Comparison of ENCODE assay signal across 1 cellular context in the genomic region with DNA sequence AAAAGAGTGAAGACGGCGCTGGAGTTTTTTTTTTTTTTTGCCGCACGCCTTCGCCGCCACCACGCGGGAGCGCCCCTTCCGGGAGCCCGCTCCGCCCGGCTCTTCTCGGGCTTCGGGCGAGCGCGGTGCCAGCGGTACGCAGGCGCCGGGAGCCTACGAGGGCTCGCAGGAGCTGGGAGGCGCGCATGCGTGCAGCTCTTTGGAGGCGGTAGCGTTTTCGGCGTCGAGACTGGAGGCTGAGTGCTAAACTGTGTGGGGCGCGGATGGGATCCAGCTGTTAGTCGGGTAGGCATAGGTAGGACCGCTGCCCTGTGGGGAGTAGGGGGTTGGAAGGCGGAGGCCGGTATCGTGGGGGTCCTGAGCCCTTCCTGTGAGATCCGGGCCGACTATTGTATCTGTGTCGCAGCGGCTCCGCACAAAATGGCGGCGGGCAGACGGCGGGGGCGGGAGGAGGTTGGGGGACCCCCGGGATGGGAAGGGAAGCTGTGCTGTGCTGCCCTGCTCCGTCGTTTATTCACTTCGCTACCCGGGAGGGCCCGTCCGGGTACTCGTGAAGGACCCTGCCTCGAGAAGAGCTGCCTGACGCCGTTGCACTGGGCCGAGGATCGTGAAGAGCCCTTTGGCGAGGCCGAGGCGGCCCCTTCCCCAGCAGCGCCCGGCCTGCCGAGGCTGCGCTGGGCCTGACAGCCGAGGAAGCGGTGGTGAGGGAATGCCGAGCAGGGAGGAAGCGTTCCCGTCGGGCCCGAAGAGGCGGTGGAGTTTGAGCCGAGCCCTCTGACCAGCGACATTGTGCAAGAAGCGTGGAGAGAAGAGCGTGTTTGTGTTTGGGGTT.
TF ChIP-seq lines count a peak whose summit lies in the region.

ZNF638 (plus strand) TSS at position 202 of the 832 bp plus-strand sequence. CDS start 17,173 bp downstream, outside the sequence.

TF ChIP-seq in HepG2, 621 proteins besides CTCF, POLR2A, EP300 and RAD21 (continued from another document and continues in another):
- TF ChIP-seq, protein P1, sequence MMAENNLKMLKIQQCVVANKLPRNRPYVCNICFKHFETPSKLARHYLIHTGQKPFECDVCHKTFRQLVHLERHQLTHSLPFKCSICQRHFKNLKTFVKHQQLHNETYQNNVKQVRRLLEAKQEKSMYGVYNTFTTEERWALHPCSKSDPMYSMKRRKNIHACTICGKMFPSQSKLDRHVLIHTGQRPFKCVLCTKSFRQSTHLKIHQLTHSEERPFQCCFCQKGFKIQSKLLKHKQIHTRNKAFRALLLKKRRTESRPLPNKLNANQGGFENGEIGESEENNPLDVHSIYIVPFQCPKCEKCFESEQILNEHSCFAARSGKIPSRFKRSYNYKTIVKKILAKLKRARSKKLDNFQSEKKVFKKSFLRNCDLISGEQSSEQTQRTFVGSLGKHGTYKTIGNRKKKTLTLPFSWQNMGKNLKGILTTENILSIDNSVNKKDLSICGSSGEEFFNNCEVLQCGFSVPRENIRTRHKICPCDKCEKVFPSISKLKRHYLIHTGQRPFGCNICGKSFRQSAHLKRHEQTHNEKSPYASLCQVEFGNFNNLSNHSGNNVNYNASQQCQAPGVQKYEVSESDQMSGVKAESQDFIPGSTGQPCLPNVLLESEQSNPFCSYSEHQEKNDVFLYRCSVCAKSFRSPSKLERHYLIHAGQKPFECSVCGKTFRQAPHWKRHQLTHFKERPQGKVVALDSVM (CRISPR knock-in tag; IDR thresholded peaks at IDR 0.05) = peak; percentile 73
- TF ChIP-seq ZNF577 (CRISPR knock-in tag; IDR thresholded peaks at IDR 0.05; ENCODE audit: borderline replicate concordance, low read depth) (0 out of 2 replicates have a peak, but pooled peaks have one; percentile 31), WIZ (CRISPR knock-in tag; IDR thresholded peaks at IDR 0.05) (no peak; the same call in 1 of the 2 replicates), HIVEP1 (CRISPR knock-in tag; IDR thresholded peaks at IDR 0.05) (peak; percentile 77; the same call in 1 of the 2 replicates), KDM1A (CRISPR knock-in tag; IDR thresholded peaks at IDR 0.05) (no peak), PPARG (CRISPR knock-in tag; conservative IDR thresholded peaks at IDR 0.05) (no peak), ZNF484 (CRISPR knock-in tag; IDR thresholded peaks at IDR 0.05; ENCODE audit: borderline replicate concordance, low read depth) (peak; percentile 74; the same call in 1 of the 2 replicates), NFATC3 (CRISPR knock-in tag; IDR thresholded peaks at IDR 0.05) (0 out of 2 replicates have a peak, but pooled peaks have one; percentile 41), ZNF550 (CRISPR knock-in tag; IDR thresholded peaks at IDR 0.05; ENCODE audit: borderline replicate concordance) (0 out of 2 replicates have a peak, but pooled peaks have one; percentile 72), PBX2 (CRISPR knock-in tag; IDR thresholded peaks at IDR 0.05) (no peak), ZNF609 (CRISPR knock-in tag; IDR thresholded peaks at IDR 0.05; ENCODE audit: borderline replicate concordance) (no peak), RFXANK (CRISPR knock-in tag; IDR thresholded peaks at IDR 0.05) (peak; percentile 30; the same call in 1 of the 2 replicates), SMYD3 (CRISPR knock-in tag; IDR thresholded peaks at IDR 0.05) (0 out of 2 replicates have a peak, but pooled peaks have one; percentile 88), ZNF121 (CRISPR knock-in tag; IDR thresholded peaks at IDR 0.05) (peak; percentile 80), ZNF564 (CRISPR knock-in tag; IDR thresholded peaks at IDR 0.05) (peak; percentile 88), ZNF281 (CRISPR knock-in tag; IDR thresholded peaks at IDR 0.05; ENCODE audit: borderline replicate concordance) (no peak), SNAPC4 (CRISPR knock-in tag; IDR thresholded peaks at IDR 0.05) (no peak; the same call in 1 of the 2 replicates), ZNF746 (CRISPR knock-in tag; IDR thresholded peaks at IDR 0.05) (0 out of 2 replicates have a peak, but pooled peaks have one; percentile 23), ATF1 (CRISPR knock-in tag; IDR thresholded peaks at IDR 0.05) (no peak), SRF (IDR thresholded peaks at IDR 0.05; ENCODE audit: low read depth, low read length) (no peak), ZMYM3 (CRISPR knock-in tag; IDR thresholded peaks at IDR 0.05) (peak; percentile 86; the same call in 1 of the 2 replicates), ZNF790 (CRISPR knock-in tag; IDR thresholded peaks at IDR 0.05; ENCODE audit: borderline replicate concordance) (peak; percentile 93; the same call in 1 of the 2 replicates), ZNF33A (CRISPR knock-in tag; IDR thresholded peaks at IDR 0.05; ENCODE audit: borderline replicate concordance) (no peak)
- TF ChIP-seq, protein P2, sequence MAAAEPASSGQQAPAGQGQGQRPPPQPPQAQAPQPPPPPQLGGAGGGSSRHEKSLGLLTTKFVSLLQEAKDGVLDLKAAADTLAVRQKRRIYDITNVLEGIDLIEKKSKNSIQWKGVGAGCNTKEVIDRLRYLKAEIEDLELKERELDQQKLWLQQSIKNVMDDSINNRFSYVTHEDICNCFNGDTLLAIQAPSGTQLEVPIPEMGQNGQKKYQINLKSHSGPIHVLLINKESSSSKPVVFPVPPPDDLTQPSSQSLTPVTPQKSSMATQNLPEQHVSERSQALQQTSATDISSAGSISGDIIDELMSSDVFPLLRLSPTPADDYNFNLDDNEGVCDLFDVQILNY (CRISPR knock-in tag; conservative IDR thresholded peaks at IDR 0.05) = peak; percentile 47; the same call in 1 of the 2 replicates
- TF ChIP-seq, protein P3, sequence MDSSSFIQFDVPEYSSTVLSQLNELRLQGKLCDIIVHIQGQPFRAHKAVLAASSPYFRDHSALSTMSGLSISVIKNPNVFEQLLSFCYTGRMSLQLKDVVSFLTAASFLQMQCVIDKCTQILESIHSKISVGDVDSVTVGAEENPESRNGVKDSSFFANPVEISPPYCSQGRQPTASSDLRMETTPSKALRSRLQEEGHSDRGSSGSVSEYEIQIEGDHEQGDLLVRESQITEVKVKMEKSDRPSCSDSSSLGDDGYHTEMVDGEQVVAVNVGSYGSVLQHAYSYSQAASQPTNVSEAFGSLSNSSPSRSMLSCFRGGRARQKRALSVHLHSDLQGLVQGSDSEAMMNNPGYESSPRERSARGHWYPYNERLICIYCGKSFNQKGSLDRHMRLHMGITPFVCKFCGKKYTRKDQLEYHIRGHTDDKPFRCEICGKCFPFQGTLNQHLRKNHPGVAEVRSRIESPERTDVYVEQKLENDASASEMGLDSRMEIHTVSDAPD (CRISPR knock-in tag; IDR thresholded peaks at IDR 0.05) = no peak
- TF ChIP-seq, protein P4, sequence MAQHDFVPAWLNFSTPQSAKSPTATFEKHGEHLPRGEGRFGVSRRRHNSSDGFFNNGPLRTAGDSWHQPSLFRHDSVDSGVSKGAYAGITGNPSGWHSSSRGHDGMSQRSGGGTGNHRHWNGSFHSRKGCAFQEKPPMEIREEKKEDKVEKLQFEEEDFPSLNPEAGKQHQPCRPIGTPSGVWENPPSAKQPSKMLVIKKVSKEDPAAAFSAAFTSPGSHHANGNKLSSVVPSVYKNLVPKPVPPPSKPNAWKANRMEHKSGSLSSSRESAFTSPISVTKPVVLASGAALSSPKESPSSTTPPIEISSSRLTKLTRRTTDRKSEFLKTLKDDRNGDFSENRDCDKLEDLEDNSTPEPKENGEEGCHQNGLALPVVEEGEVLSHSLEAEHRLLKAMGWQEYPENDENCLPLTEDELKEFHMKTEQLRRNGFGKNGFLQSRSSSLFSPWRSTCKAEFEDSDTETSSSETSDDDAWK (CRISPR knock-in tag; IDR thresholded peaks at IDR 0.05) = no peak
- TF ChIP-seq, protein P5, sequence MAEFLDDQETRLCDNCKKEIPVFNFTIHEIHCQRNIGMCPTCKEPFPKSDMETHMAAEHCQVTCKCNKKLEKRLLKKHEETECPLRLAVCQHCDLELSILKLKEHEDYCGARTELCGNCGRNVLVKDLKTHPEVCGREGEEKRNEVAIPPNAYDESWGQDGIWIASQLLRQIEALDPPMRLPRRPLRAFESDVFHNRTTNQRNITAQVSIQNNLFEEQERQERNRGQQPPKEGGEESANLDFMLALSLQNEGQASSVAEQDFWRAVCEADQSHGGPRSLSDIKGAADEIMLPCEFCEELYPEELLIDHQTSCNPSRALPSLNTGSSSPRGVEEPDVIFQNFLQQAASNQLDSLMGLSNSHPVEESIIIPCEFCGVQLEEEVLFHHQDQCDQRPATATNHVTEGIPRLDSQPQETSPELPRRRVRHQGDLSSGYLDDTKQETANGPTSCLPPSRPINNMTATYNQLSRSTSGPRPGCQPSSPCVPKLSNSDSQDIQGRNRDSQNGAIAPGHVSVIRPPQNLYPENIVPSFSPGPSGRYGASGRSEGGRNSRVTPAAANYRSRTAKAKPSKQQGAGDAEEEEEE (CRISPR knock-in tag; IDR thresholded peaks at IDR 0.05; ENCODE audit: borderline replicate concordance) = no peak; the same call in 1 of the 2 replicates
